In genomic region chr18:75128911-75129716, GRCh38 we compare ENCODE assay signal across 22 cellular contexts.
"Had no signal": no experiment of that assay in that cellular context is flagged by ENCODE, and none has a peak within 500 bp of the region (broad histone marks: within the 10 kb centered on the region; RNA-seq: fewer than 3 reads in every experiment).

No MANE protein-coding gene starts in this region.

- ATAC-seq: activated CD8-positive, alpha-beta memory T cell treated with anti-CD3 and anti-CD28 coated beads, Interleukin-2, amount 10 ng/mL, durations not matched to agents 7 days and 5 days; heart left ventricle; left colon; naive thymus-derived CD8-positive, alpha-beta T cell; pancreas; right lobe of liver; stimulated activated naive B cell treated with anti-CD40 and anti-IgM and Interleukin-4, amounts not matched to agents 10 μg/mL and 1 μg/mL and 100 μg/mL, for 72 hours had no signal

- H3K4me1 ChIP-seq: heart left ventricle, pancreas, right lobe of liver, testis had no signal

- H3K36me3 ChIP-seq: heart left ventricle, pancreas, right lobe of liver had no signal

- H3K4me1 Mint-ChIP-seq: stimulated activated naive B cell treated with anti-CD40 and anti-IgM and Interleukin-4, amounts not matched to agents 10 μg/mL and 1 μg/mL and 100 μg/mL, for 72 hours had no signal

- H3K27ac Mint-ChIP-seq: activated CD4-positive, alpha-beta memory T cell treated with anti-CD3 and anti-CD28 coated beads for 36 hours; activated CD8-positive, alpha-beta memory T cell treated with anti-CD3 and anti-CD28 coated beads, Interleukin-2, amount 10 ng/mL, durations not matched to agents 7 days and 5 days; activated T-helper 1 cell treated with anti-CD3 and anti-CD28 coated beads, Interleukin-12 subunit alpha, Interleukin-12 subunit beta, Interleukin-2, Interleukin-4 antibody, amounts not matched to agents 30 ng/mL and 10 ng/mL and 1 ng/mL, durations not matched to agents 14 hours and 24 hours and 36 hours; stimulated activated naive B cell treated with anti-CD40 and anti-IgM and Interleukin-4, amounts not matched to agents 10 μg/mL and 1 μg/mL and 100 μg/mL, for 72 hours; T-helper 1 cell treated with Interleukin-12 subunit alpha and Interleukin-12 subunit beta and Interleukin-4 antibody, amounts not matched to agents 30 μg/mL and 1 μg/mL, for 36 hours had no signal

- H3K27ac ChIP-seq: heart left ventricle, pancreas, right lobe of liver, testis had no signal

- H3K9me3 Mint-ChIP-seq: activated CD4-positive, alpha-beta memory T cell treated with anti-CD3 and anti-CD28 coated beads for 36 hours; activated T-helper 1 cell treated with anti-CD3 and anti-CD28 coated beads, Interleukin-12 subunit alpha, Interleukin-12 subunit beta, Interleukin-2, Interleukin-4 antibody, amounts not matched to agents 30 ng/mL and 10 ng/mL and 1 ng/mL, durations not matched to agents 14 hours and 24 hours and 36 hours had no signal

- H3K4me3 ChIP-seq: dorsolateral prefrontal cortex, heart left ventricle, lung, pancreas, right lobe of liver, testis had no signal

- H3K9me3 ChIP-seq: heart left ventricle, pancreas, right lobe of liver, testis had no signal

- H3K27me3 ChIP-seq: heart left ventricle, pancreas, right lobe of liver, testis had no signal

- H3K36me3 Mint-ChIP-seq: activated CD4-positive, alpha-beta memory T cell treated with anti-CD3 and anti-CD28 coated beads for 36 hours; activated CD8-positive, alpha-beta memory T cell treated with anti-CD3 and anti-CD28 coated beads, Interleukin-2, amount 10 ng/mL, durations not matched to agents 7 days and 5 days; brain; naive thymus-derived CD8-positive, alpha-beta T cell had no signal

- DNase-seq: activated CD4-positive, alpha-beta memory T cell treated with anti-CD3 and anti-CD28 coated beads for 36 hours; activated CD4-positive, alpha-beta T cell treated with anti-CD3 and anti-CD28 coated beads for 4 hours; activated CD4-positive, CD25-positive, alpha-beta regulatory T cell; activated gamma-delta T cell; activated naive CD4-positive, alpha-beta T cell treated with anti-CD3 and anti-CD28 coated beads, Interleukin-2, amount 50 U/mL, for 16 hours; aorta; dorsolateral prefrontal cortex; heart left ventricle; left colon; naive thymus-derived CD8-positive, alpha-beta T cell; right lobe of liver; small intestine; stimulated activated CD4-positive, alpha-beta T cell treated with anti-CD3 and anti-CD28 coated beads, Interleukin-15, amount 100 ng/mL, for 24 hours; stimulated activated naive B cell treated with anti-CD40 and anti-IgM and Interleukin-4, amounts not matched to agents 10 μg/mL and 1 μg/mL and 100 μg/mL, for 72 hours; testis; trophoblast cell had no signal

- H3K4me3 Mint-ChIP-seq: activated CD4-positive, alpha-beta memory T cell treated with anti-CD3 and anti-CD28 coated beads for 36 hours; activated CD8-positive, alpha-beta memory T cell treated with anti-CD3 and anti-CD28 coated beads, Interleukin-2, amount 10 ng/mL, durations not matched to agents 7 days and 5 days; activated T-helper 1 cell treated with anti-CD3 and anti-CD28 coated beads, Interleukin-12 subunit alpha, Interleukin-12 subunit beta, Interleukin-2, Interleukin-4 antibody, amounts not matched to agents 30 ng/mL and 10 ng/mL and 1 ng/mL, durations not matched to agents 14 hours and 24 hours and 36 hours; brain; naive thymus-derived CD8-positive, alpha-beta T cell; stimulated activated naive B cell treated with anti-CD40 and anti-IgM and Interleukin-4, amounts not matched to agents 10 μg/mL and 1 μg/mL and 100 μg/mL, for 72 hours; T-helper 1 cell treated with Interleukin-12 subunit alpha and Interleukin-12 subunit beta and Interleukin-4 antibody, amounts not matched to agents 30 μg/mL and 1 μg/mL, for 36 hours had no signal

- H3K27me3 Mint-ChIP-seq: activated CD8-positive, alpha-beta memory T cell treated with anti-CD3 and anti-CD28 coated beads, Interleukin-2, amount 10 ng/mL, durations not matched to agents 7 days and 5 days had no signal
